ENCODE assay signal across 1 cellular context in the genomic region with DNA sequence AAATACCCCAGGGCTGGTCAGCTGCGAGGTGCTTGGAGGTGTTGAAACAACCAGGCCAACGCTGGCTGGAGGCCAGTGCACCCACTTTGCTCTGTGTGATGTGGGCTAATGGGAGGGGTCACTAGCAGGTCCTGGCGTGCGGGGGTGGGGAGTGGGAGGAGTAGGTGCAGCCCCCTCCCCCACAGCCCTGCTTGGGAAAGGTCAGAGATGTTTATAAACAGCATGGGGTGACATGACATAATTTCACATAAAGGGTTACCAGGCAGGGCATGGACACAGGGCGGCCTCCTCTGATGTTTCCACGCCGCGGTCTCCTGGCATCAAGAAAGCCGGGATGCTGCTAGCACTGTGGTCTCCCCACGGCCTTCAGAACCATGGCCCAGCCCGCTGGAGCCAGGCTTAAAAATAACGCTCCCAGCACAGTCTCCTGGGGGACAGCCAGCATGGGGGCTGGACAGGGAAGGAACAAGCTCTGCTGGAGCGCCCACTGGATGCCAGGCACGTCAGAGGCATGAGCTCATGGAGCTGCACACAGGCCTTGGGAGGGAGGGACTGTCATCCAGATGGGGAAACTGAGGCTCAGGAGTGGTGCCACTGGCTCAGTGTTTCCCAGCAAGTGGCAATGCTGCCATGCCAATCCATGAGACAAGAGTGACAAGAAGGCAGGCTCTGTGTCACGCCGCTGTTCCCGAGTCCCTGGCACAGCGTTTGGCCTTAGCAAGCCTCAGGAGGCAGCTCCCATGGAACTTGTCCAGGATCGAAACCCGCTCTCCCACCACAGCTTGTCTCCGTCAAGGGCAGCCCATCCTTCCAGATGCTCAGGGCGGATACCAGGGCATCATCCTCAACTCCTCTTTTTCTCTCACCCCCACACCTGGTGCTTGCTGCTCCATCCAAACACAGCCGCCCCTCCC.
TF ChIP-seq lines count a peak whose summit lies in the region.

No MANE protein-coding gene starts in this region.

TF ChIP-seq in HepG2, 621 proteins besides CTCF, POLR2A, EP300 and RAD21 (continued from another document and continues in another):
- TF ChIP-seq, protein P1, sequence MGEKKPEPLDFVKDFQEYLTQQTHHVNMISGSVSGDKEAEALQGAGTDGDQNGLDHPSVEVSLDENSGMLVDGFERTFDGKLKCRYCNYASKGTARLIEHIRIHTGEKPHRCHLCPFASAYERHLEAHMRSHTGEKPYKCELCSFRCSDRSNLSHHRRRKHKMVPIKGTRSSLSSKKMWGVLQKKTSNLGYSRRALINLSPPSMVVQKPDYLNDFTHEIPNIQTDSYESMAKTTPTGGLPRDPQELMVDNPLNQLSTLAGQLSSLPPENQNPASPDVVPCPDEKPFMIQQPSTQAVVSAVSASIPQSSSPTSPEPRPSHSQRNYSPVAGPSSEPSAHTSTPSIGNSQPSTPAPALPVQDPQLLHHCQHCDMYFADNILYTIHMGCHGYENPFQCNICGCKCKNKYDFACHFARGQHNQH (CRISPR knock-in tag; IDR thresholded peaks at IDR 0.05) = peak; percentile 99
- TF ChIP-seq, protein P2, sequence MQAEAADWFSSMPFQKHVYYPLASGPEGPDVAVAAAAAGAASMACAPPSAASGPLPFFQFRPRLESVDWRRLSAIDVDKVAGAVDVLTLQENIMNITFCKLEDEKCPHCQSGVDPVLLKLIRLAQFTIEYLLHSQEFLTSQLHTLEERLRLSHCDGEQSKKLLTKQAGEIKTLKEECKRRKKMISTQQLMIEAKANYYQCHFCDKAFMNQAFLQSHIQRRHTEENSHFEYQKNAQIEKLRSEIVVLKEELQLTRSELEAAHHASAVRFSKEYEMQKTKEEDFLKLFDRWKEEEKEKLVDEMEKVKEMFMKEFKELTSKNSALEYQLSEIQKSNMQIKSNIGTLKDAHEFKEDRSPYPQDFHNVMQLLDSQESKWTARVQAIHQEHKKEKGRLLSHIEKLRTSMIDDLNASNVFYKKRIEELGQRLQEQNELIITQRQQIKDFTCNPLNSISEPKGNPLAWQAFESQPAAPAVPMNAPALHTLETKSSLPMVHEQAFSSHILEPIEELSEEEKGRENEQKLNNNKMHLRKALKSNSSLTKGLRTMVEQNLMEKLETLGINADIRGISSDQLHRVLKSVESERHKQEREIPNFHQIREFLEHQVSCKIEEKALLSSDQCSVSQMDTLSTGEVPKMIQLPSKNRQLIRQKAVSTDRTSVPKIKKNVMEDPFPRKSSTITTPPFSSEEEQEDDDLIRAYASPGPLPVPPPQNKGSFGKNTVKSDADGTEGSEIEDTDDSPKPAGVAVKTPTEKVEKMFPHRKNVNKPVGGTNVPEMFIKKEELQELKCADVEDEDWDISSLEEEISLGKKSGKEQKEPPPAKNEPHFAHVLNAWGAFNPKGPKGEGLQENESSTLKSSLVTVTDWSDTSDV (CRISPR knock-in tag; IDR thresholded peaks at IDR 0.05) = peak; percentile 24; the same call in 1 of the 2 replicates
- TF ChIP-seq TOE1 (CRISPR knock-in tag; IDR thresholded peaks at IDR 0.05) (peak; percentile 79; the same call in 1 of the 2 replicates), SMYD3 (CRISPR knock-in tag; IDR thresholded peaks at IDR 0.05) (peak; percentile 93), LCORL (IDR thresholded peaks at IDR 0.05) (peak; percentile 88), LCORL (CRISPR knock-in tag; IDR thresholded peaks at IDR 0.05) (peak; percentile 100), ZNF562 (CRISPR knock-in tag; IDR thresholded peaks at IDR 0.05; ENCODE audit: borderline replicate concordance) (no peak), ZC3H4 (CRISPR knock-in tag; IDR thresholded peaks at IDR 0.05; ENCODE audit: borderline replicate concordance) (peak; percentile 64; the same call in 1 of the 2 replicates), TOPORS (CRISPR knock-in tag; IDR thresholded peaks at IDR 0.05) (peak; percentile 88), ZBTB8A (CRISPR knock-in tag; IDR thresholded peaks at IDR 0.05; ENCODE audit: borderline replicate concordance, low read depth) (no peak), CCAR2 (optimal IDR thresholded peaks at IDR 0.05; ENCODE audit: low read depth, low read length) (peak; percentile 87), EEA1 (CRISPR knock-in tag; IDR thresholded peaks at IDR 0.05; ENCODE audit: borderline replicate concordance) (no peak), TBL1XR1 (IDR thresholded peaks at IDR 0.05; ENCODE audit: borderline replicate concordance, low read length, partially characterized antibody) (peak; percentile 99), CHD4 (IDR thresholded peaks at IDR 0.05; ENCODE audit: borderline replicate concordance, low read length) (no peak; the same call in 1 of the 2 replicates), ZNF10 (CRISPR knock-in tag; IDR thresholded peaks at IDR 0.05; ENCODE audit: borderline replicate concordance, low read depth) (0 out of 2 replicates have a peak, but pooled peaks have one; percentile 13), ZNF20 (CRISPR knock-in tag; IDR thresholded peaks at IDR 0.05) (no peak; the same call in 1 of the 2 replicates), ZNF451 (CRISPR knock-in tag; IDR thresholded peaks at IDR 0.05) (peak; percentile 70; the same call in 1 of the 2 replicates), ZFP36L2 (CRISPR knock-in tag; IDR thresholded peaks at IDR 0.05) (no peak), SRF (IDR thresholded peaks at IDR 0.05; ENCODE audit: low read depth, low read length) (no peak; the same call in 1 of the 2 replicates), ZNF605 (CRISPR knock-in tag; IDR thresholded peaks at IDR 0.05) (peak; percentile 74), POLR2AphosphoS2 (IDR thresholded peaks at IDR 0.05; ENCODE audit: low read depth, low read length) (no peak), ZNF891 (CRISPR knock-in tag; IDR thresholded peaks at IDR 0.05) (peak; percentile 52), ZNF350 (CRISPR knock-in tag; IDR thresholded peaks at IDR 0.05; ENCODE audit: borderline replicate concordance, low read depth) (peak; percentile 99), MED1 (CRISPR knock-in tag; IDR thresholded peaks at IDR 0.05) (peak; percentile 100), ZNF564 (CRISPR knock-in tag; IDR thresholded peaks at IDR 0.05) (peak; percentile 94), ZNF460 (CRISPR knock-in tag; IDR thresholded peaks at IDR 0.05; ENCODE audit: borderline replicate concordance) (peak; percentile 42; the same call in 1 of the 2 replicates), ZNF629 (CRISPR knock-in tag; conservative IDR thresholded peaks at IDR 0.05) (peak; percentile 78; the same call in 1 of the 2 replicates), ETV5 (CRISPR knock-in tag; IDR thresholded peaks at IDR 0.05; ENCODE audit: borderline replicate concordance) (peak; percentile 89), ZBTB21 (CRISPR knock-in tag; IDR thresholded peaks at IDR 0.05) (0 out of 2 replicates have a peak, but pooled peaks have one; percentile 76), ZNF530 (CRISPR knock-in tag; IDR thresholded peaks at IDR 0.05; ENCODE audit: low read depth) (no peak), ARNT2 (CRISPR knock-in tag; IDR thresholded peaks at IDR 0.05; ENCODE audit: low read depth) (peak; percentile 61; the same call in 1 of the 2 replicates)
- TF ChIP-seq, protein P3, sequence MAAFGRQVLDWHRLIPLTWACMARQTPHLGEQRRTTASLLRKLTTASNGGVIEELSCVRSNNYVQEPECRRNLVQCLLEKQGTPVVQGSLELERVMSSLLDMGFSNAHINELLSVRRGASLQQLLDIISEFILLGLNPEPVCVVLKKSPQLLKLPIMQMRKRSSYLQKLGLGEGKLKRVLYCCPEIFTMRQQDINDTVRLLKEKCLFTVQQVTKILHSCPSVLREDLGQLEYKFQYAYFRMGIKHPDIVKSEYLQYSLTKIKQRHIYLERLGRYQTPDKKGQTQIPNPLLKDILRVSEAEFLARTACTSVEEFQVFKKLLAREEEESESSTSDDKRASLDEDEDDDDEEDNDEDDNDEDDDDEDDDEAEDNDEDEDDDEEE (CRISPR knock-in tag; IDR thresholded peaks at IDR 0.05) = no peak; the same call in 1 of the 2 replicates
- TF ChIP-seq, protein P4, sequence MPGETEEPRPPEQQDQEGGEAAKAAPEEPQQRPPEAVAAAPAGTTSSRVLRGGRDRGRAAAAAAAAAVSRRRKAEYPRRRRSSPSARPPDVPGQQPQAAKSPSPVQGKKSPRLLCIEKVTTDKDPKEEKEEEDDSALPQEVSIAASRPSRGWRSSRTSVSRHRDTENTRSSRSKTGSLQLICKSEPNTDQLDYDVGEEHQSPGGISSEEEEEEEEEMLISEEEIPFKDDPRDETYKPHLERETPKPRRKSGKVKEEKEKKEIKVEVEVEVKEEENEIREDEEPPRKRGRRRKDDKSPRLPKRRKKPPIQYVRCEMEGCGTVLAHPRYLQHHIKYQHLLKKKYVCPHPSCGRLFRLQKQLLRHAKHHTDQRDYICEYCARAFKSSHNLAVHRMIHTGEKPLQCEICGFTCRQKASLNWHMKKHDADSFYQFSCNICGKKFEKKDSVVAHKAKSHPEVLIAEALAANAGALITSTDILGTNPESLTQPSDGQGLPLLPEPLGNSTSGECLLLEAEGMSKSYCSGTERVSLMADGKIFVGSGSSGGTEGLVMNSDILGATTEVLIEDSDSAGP (CRISPR knock-in tag; IDR thresholded peaks at IDR 0.05; ENCODE audit: borderline replicate concordance) = peak; percentile 94
- TF ChIP-seq, protein P5, sequence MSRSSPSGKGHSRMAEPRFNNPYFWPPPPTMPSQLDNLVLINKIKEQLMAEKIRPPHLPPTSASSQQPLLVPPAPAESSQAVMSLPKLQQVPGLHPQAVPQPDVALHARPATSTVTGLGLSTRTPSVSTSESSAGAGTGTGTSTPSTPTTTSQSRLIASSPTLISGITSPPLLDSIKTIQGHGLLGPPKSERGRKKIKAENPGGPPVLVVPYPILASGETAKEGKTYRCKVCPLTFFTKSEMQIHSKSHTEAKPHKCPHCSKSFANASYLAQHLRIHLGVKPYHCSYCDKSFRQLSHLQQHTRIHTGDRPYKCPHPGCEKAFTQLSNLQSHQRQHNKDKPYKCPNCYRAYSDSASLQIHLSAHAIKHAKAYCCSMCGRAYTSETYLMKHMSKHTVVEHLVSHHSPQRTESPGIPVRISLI (CRISPR knock-in tag; IDR thresholded peaks at IDR 0.05; ENCODE audit: borderline replicate concordance) = peak; percentile 91
- TF ChIP-seq, protein P6, sequence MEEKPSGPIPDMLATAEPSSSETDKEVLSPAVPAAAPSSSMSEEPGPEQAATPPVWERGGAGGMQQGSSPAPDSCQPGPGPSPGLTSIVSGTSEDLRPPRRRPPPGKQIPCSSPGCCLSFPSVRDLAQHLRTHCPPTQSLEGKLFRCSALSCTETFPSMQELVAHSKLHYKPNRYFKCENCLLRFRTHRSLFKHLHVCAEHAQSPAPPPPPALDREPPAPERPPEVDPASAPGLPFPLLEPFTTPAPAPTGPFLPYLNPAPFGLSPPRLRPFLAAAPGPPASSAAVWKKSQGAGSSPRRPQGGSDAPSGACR (CRISPR knock-in tag; IDR thresholded peaks at IDR 0.05) = peak; percentile 99
- TF ChIP-seq, protein P7, sequence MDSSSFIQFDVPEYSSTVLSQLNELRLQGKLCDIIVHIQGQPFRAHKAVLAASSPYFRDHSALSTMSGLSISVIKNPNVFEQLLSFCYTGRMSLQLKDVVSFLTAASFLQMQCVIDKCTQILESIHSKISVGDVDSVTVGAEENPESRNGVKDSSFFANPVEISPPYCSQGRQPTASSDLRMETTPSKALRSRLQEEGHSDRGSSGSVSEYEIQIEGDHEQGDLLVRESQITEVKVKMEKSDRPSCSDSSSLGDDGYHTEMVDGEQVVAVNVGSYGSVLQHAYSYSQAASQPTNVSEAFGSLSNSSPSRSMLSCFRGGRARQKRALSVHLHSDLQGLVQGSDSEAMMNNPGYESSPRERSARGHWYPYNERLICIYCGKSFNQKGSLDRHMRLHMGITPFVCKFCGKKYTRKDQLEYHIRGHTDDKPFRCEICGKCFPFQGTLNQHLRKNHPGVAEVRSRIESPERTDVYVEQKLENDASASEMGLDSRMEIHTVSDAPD (CRISPR knock-in tag; IDR thresholded peaks at IDR 0.05) = peak; percentile 98
- TF ChIP-seq, protein P8, sequence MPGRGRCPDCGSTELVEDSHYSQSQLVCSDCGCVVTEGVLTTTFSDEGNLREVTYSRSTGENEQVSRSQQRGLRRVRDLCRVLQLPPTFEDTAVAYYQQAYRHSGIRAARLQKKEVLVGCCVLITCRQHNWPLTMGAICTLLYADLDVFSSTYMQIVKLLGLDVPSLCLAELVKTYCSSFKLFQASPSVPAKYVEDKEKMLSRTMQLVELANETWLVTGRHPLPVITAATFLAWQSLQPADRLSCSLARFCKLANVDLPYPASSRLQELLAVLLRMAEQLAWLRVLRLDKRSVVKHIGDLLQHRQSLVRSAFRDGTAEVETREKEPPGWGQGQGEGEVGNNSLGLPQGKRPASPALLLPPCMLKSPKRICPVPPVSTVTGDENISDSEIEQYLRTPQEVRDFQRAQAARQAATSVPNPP (CRISPR knock-in tag; IDR thresholded peaks at IDR 0.05) = no peak; the same call in 1 of the 2 replicates
- TF ChIP-seq, protein P9, sequence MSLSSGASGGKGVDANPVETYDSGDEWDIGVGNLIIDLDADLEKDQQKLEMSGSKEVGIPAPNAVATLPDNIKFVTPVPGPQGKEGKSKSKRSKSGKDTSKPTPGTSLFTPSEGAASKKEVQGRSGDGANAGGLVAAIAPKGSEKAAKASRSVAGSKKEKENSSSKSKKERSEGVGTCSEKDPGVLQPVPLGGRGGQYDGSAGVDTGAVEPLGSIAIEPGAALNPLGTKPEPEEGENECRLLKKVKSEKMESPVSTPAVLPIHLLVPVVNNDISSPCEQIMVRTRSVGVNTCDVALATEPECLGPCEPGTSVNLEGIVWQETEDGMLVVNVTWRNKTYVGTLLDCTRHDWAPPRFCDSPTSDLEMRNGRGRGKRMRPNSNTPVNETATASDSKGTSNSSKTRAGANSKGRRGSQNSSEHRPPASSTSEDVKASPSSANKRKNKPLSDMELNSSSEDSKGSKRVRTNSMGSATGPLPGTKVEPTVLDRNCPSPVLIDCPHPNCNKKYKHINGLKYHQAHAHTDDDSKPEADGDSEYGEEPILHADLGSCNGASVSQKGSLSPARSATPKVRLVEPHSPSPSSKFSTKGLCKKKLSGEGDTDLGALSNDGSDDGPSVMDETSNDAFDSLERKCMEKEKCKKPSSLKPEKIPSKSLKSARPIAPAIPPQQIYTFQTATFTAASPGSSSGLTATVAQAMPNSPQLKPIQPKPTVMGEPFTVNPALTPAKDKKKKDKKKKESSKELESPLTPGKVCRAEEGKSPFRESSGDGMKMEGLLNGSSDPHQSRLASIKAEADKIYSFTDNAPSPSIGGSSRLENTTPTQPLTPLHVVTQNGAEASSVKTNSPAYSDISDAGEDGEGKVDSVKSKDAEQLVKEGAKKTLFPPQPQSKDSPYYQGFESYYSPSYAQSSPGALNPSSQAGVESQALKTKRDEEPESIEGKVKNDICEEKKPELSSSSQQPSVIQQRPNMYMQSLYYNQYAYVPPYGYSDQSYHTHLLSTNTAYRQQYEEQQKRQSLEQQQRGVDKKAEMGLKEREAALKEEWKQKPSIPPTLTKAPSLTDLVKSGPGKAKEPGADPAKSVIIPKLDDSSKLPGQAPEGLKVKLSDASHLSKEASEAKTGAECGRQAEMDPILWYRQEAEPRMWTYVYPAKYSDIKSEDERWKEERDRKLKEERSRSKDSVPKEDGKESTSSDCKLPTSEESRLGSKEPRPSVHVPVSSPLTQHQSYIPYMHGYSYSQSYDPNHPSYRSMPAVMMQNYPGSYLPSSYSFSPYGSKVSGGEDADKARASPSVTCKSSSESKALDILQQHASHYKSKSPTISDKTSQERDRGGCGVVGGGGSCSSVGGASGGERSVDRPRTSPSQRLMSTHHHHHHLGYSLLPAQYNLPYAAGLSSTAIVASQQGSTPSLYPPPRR (CRISPR knock-in tag; IDR thresholded peaks at IDR 0.05; ENCODE audit: borderline replicate concordance) = peak; percentile 100
- TF ChIP-seq, protein P10, sequence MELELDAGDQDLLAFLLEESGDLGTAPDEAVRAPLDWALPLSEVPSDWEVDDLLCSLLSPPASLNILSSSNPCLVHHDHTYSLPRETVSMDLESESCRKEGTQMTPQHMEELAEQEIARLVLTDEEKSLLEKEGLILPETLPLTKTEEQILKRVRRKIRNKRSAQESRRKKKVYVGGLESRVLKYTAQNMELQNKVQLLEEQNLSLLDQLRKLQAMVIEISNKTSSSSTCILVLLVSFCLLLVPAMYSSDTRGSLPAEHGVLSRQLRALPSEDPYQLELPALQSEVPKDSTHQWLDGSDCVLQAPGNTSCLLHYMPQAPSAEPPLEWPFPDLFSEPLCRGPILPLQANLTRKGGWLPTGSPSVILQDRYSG (CRISPR knock-in tag; IDR thresholded peaks at IDR 0.05) = no peak; the same call in 1 of the 2 replicates
